8 cellular contexts compared by ENCODE assay signal in the genomic region with DNA sequence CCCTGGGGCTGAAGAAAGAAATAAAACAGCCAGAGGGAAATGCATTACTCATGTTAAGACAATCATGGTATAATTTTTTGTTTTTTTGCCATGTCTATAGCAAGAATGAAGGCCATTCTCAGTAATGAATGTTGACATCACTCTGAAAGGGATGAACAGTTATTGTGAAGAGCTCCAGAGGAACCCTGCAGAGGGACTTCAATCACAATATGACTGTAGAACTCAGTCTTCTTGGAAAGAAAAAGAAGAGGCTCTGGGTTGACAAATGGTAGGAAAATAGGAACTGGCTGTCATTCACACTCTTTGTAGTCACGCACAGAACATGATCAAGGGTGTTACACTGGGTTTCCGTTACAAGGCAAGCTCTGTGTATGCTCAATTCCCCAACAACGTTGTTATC.
"Had no signal": no experiment of that assay in that cellular context is flagged by ENCODE, and none has a peak within 500 bp of the region (broad histone marks: within the 10 kb centered on the region; RNA-seq: fewer than 3 reads in every experiment).

No MANE protein-coding gene starts in this region.

- H3K4me3 ChIP-seq: GM23248, HAP-1, K562 had no signal

- H3K9ac ChIP-seq: GM23248 had no signal

- H3K9me3 ChIP-seq: HAP-1 had no signal

- DNase-seq: GM23248, GOT3, H7, HFFc6, IMR-90 had no signal

- H3K4me3 Mint-ChIP-seq: HFFc6 had no signal

- ATAC-seq: HCT116, K562 had no signal

- H2AFZ ChIP-seq: GM23248 had no signal

- H3K9me3 Mint-ChIP-seq: HFFc6 had no signal

- H3K27ac ChIP-seq: GM23248 had no signal

- H3K27ac Mint-ChIP-seq: HFFc6 had no signal

- H3K36me3 ChIP-seq: HAP-1 had no signal
